ENCODE assay signal across 9 cellular contexts in the genomic region with DNA sequence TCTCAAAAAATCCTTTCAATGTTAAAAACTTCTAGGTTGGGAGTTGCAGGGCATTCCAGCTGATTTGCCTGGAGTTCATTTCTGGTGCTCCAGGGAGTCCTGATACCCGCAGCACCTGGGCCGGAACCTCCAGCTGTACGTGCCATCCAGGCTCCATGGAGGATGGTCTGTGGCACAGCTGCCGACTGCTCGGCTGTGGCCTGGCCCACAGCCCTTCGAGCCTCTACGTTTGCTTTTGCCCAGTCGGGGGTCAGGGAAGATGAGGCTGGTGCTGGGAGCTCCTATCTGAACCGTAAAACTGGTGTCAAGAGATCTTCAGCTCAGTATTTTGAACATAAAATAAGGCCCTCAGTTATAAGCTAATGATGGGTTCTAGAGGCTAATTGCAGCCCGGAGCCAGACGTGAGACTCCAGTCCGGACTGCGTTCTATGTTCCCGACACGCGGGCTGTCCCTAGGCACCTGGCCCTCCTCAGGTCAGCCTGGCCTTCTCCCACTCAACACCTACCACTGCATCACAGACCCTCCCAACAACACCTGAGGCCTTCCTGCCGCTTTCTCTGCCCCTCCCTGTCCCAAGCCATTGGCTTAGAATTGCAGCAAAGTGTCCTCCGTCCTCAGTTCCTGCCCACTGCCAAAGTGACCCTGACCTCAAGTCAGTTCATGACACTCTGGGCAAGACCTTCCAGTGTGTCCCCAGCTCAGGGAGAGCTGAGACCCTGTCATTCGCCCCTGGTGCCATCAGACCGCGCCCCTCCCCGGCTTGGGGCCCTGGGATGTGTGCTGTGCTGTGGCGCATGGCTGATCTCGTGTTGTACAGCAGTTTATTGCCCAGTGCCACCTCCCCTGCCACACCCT.
A peak's percentile ranks its signal among the peaks of the same experiment; 100 is the strongest.
DNase-seq lines count a peak whose midpoint lies in the region; ATAC-seq and TF ChIP-seq lines count a peak whose summit lies in the region.
"Had no signal": no experiment of that assay in that cellular context is flagged by ENCODE, and none has a peak within 500 bp of the region (broad histone marks: within the 10 kb centered on the region; RNA-seq: fewer than 3 reads in every experiment).

No MANE protein-coding gene starts in this region.

- no peak for TF ChIP-seq CTCF in Peyer's patch (IDR thresholded peaks at IDR 0.05)
- no peak for TF ChIP-seq CTCF in gastroesophageal sphincter (IDR thresholded peaks at IDR 0.05)

- no peak for DNase-seq in CD4-positive, CD25-positive, alpha-beta regulatory T cell
- peak in 2 of 3 donors; percentile 43 to 47 for DNase-seq in Peyer's patch
- DNase-seq in sciatic nerve (ENCODE audit: low spot score) = peak; percentile 47
- DNase-seq in NAMALWA (ENCODE audit: low spot score) = no peak
- DNase-seq in DMS53 (lab: John Stamatoyannopoulos, UW) = no peak
- DNase-seq: cortex of kidney had no signal

- peak overlapping the region in 2 of 3 donors; percentile 52 to 64 for H3K27ac Mint-ChIP-seq in CD4-positive, CD25-positive, alpha-beta regulatory T cell

- intact Hi-C loops in sciatic nerve (cut with DNase I) = no loop called here

- ATAC-seq in CD4-positive, CD25-positive, alpha-beta regulatory T cell (ENCODE audit: low read depth in 2 of 2) = no peak
- ATAC-seq in gastroesophageal sphincter = no peak
- peak; percentile 21 for ATAC-seq in sciatic nerve
- no peak for ATAC-seq in GM21619 (IDR thresholded peaks at IDR 0.05; ENCODE audit: unreplicated experiment)
- ATAC-seq in GM19395 (IDR thresholded peaks at IDR 0.05; ENCODE audit: unreplicated experiment) = no peak

- no peaks in the 10 kb centered on the region for H3K9me3 ChIP-seq in CD4-positive, CD25-positive, alpha-beta regulatory T cell (ENCODE audit: control insufficient read depth in 2 of 2, low read length in 2 of 2)
- H3K9me3 ChIP-seq in Peyer's patch (no peaks in the 10 kb centered on the region), gastroesophageal sphincter (no peaks in the 10 kb centered on the region)

- no peaks in the 10 kb centered on the region for H3K27me3 Mint-ChIP-seq in CD4-positive, CD25-positive, alpha-beta regulatory T cell

- H3K4me3 ChIP-seq in CD4-positive, CD25-positive, alpha-beta regulatory T cell (ENCODE audit: low read depth, low read length) = no peak overlapping the region
- H3K4me3 ChIP-seq in Peyer's patch (no peak overlapping the region), gastroesophageal sphincter (no peak overlapping the region)

- H3K4me1 Mint-ChIP-seq in CD4-positive, CD25-positive, alpha-beta regulatory T cell = peaks cover 6 to 26% (median 6%) of the 10 kb centered on the region in 4 donors

- peaks cover 19% of the 10 kb centered on the region for H3K4me1 ChIP-seq in CD4-positive, CD25-positive, alpha-beta regulatory T cell (ENCODE audit: control insufficient read depth, insufficient read depth, low read length, poor library complexity, severe bottlenecking)
- H3K4me1 ChIP-seq in Peyer's patch (peaks cover 0 to 14% (median 2%) of the 10 kb centered on the region in 4 donors), gastroesophageal sphincter (peaks cover 0 to 29% (median 10%) of the 10 kb centered on the region in 3 donors)

- H3K36me3 Mint-ChIP-seq in CD4-positive, CD25-positive, alpha-beta regulatory T cell = peaks cover 16% of the 10 kb centered on the region

- no peaks in the 10 kb centered on the region for H3K27me3 ChIP-seq in CD4-positive, CD25-positive, alpha-beta regulatory T cell (ENCODE audit: control insufficient read depth, insufficient read depth, low read length)
- H3K27me3 ChIP-seq in Peyer's patch = no peaks in the 10 kb centered on the region
- peaks cover 6% of the 10 kb centered on the region for H3K27me3 ChIP-seq in gastroesophageal sphincter

- TF ChIP-seq POLR2A in Peyer's patch (IDR thresholded peaks at IDR 0.05) = no peak
- TF ChIP-seq POLR2A in gastroesophageal sphincter (IDR thresholded peaks at IDR 0.05) = no peak

- H3K27ac ChIP-seq in CD4-positive, CD25-positive, alpha-beta regulatory T cell (ENCODE audit: insufficient read depth, low read length, poor library complexity, severe bottlenecking) = no peak overlapping the region
- H3K27ac ChIP-seq in Peyer's patch (peak overlapping the region in 3 of 4 donors; percentile 36 to 60 (median 46)), gastroesophageal sphincter (peak overlapping the region; percentile 21 to 83 (median 74))

- H3K36me3 ChIP-seq in CD4-positive, CD25-positive, alpha-beta regulatory T cell (ENCODE audit: control insufficient read depth, insufficient read depth, low read length) = peaks cover 27% of the 10 kb centered on the region
- H3K36me3 ChIP-seq in Peyer's patch (peaks cover 0 to 33% (median 0%) of the 10 kb centered on the region in 3 donors), gastroesophageal sphincter (peaks cover 0 to 34% of the 10 kb centered on the region in 2 donors)

- 77 to 85% methylated on average over 6 to 15 of the region's 24 CpGs for whole genome bisulfite sequencing in gastroesophageal sphincter (ENCODE audit: low coverage in 1 of 2), 2 donors

- TF ChIP-seq EP300 in gastroesophageal sphincter (IDR thresholded peaks at IDR 0.05) = no peak

- no peak overlapping the region for H3K4me3 Mint-ChIP-seq in CD4-positive, CD25-positive, alpha-beta regulatory T cell

- H3K9me3 Mint-ChIP-seq in CD4-positive, CD25-positive, alpha-beta regulatory T cell = no peaks in the 10 kb centered on the region

Comparison
In these comparisons a context has a peak if more than half of its experiments do, and no peak if none do; other contexts are left out.
1. DNase-seq: peak in Peyer's patch (2 of 3) and sciatic nerve (single experiment); none in CD4-positive, CD25-positive, alpha-beta regulatory T cell (0 of 3), NAMALWA (single experiment) and DMS53 (single experiment).